21 cellular contexts compared by ENCODE assay signal in the genomic region with DNA sequence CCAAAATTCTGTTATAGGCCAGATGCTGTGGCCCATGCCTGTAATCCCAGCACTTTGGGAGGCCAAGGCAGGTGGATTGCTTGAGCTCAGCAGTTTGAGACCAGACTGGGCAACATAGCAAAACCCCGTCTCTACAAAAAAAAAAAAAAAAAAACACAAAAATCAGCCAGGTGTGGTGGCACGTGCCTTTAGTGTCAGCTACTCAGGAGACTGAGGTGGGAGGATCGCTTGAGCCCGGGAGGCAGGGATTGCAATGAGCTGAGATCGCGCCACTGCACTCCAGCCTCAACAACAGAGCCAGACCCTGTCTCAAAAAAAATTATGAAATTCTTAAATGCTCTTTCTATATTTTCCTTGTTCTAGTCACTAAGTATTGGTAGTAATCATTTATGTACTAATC.
"Had no signal": no experiment of that assay in that cellular context is flagged by ENCODE, and none has a peak within 500 bp of the region (broad histone marks: within the 10 kb centered on the region; RNA-seq: fewer than 3 reads in every experiment).

No MANE protein-coding gene starts in this region.

- H3K4me1 ChIP-seq: adrenal gland, Peyer's patch had no signal

- DNase-seq: activated B cell treated with CpG ODN at 0.5 μM for 24 hours; activated CD4-positive, alpha-beta memory T cell treated with anti-CD3 and anti-CD28 coated beads for 36 hours; activated CD4-positive, alpha-beta T cell treated with anti-CD3 and anti-CD28 coated beads, Interleukin-2, amount 10 ng/mL, durations not matched to agents 7 days and 5 days; activated naive CD4-positive, alpha-beta T cell treated with anti-CD3 and anti-CD28 coated beads, Interleukin-2, amount 50 U/mL, for 16 hours; activated naive CD8-positive, alpha-beta T cell treated with anti-CD3 and anti-CD28 coated beads, Interleukin-2, amount 10 ng/mL, durations not matched to agents 7 days and 5 days; adrenal gland; anterior cingulate cortex; MM.1S; NCI-H1105 treated with DMSO at 0.1 percent for 48 hours; NCI-H1436 treated with DMSO at 0.1 percent for 48 hours; NCI-H187; NCI-H2081; NCI-H510A treated with DMSO at 0.1 percent for 48 hours; NCI-H69; NK-92 treated with Interleukin-12 subunit alpha and Interleukin-12 subunit beta, amount 100 ng/mL, for 24 hours; Peyer's patch; SHP77; T-helper 2 cell; T1000 had no signal

- H3K27me3 ChIP-seq: adrenal gland, Peyer's patch had no signal

- H3K27ac ChIP-seq: adrenal gland, KMS-11, Peyer's patch had no signal

- H3K27me3 Mint-ChIP-seq: activated B cell treated with CpG ODN at 0.5 μM for 24 hours; activated CD4-positive, alpha-beta memory T cell treated with anti-CD3 and anti-CD28 coated beads for 36 hours; activated CD4-positive, alpha-beta T cell treated with anti-CD3 and anti-CD28 coated beads, Interleukin-2, amount 10 ng/mL, durations not matched to agents 7 days and 5 days; activated naive CD8-positive, alpha-beta T cell treated with anti-CD3 and anti-CD28 coated beads, Interleukin-2, amount 10 ng/mL, durations not matched to agents 7 days and 5 days had no signal

- H3K9me3 Mint-ChIP-seq: activated B cell treated with CpG ODN at 0.5 μM for 24 hours; activated CD4-positive, alpha-beta memory T cell treated with anti-CD3 and anti-CD28 coated beads for 36 hours; activated CD4-positive, alpha-beta T cell treated with anti-CD3 and anti-CD28 coated beads, Interleukin-2, amount 10 ng/mL, durations not matched to agents 7 days and 5 days; activated naive CD8-positive, alpha-beta T cell treated with anti-CD3 and anti-CD28 coated beads, Interleukin-2, amount 10 ng/mL, durations not matched to agents 7 days and 5 days had no signal

- H3K27ac Mint-ChIP-seq: activated B cell treated with CpG ODN at 0.5 μM for 24 hours; activated CD4-positive, alpha-beta T cell treated with anti-CD3 and anti-CD28 coated beads, Interleukin-2, amount 10 ng/mL, durations not matched to agents 7 days and 5 days; activated naive CD8-positive, alpha-beta T cell treated with anti-CD3 and anti-CD28 coated beads, Interleukin-2, amount 10 ng/mL, durations not matched to agents 7 days and 5 days had no signal

- H3K4me3 Mint-ChIP-seq: activated B cell treated with CpG ODN at 0.5 μM for 24 hours; activated CD4-positive, alpha-beta memory T cell treated with anti-CD3 and anti-CD28 coated beads for 36 hours; activated CD4-positive, alpha-beta T cell treated with anti-CD3 and anti-CD28 coated beads, Interleukin-2, amount 10 ng/mL, durations not matched to agents 7 days and 5 days; activated naive CD8-positive, alpha-beta T cell treated with anti-CD3 and anti-CD28 coated beads, Interleukin-2, amount 10 ng/mL, durations not matched to agents 7 days and 5 days had no signal

- H3K9me3 ChIP-seq: adrenal gland, Peyer's patch had no signal

- H3K4me3 ChIP-seq: adrenal gland, Peyer's patch had no signal

- H3K4me1 Mint-ChIP-seq: activated B cell treated with CpG ODN at 0.5 μM for 24 hours had no signal

- H3K36me3 ChIP-seq: adrenal gland, Peyer's patch had no signal

- FAIRE-seq: TTC549 had no signal
